In the genomic region with DNA sequence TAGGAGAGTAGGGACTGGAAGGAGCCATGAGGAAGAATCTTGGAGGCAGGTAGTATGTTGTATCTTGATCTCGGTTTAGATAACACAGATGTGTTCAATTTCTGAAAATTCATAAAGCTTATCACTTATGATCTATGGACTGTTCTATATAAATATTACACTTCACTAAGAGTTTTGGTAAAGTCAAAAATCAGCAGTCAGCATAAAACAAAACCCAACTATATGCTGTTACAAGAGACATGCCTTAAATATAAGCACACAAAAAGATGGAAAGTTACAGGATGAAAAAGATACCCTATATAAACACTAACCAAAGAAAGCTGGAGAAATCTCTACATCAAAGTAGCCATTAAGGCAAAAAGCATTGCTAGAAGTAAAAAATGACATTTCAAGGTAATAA, we compare ENCODE assay signal across 2 cellular contexts.
TF ChIP-seq lines count a peak whose summit lies in the region.

No MANE protein-coding gene starts in this region.

TF ChIP-seq in IMR-90, 13 proteins besides CTCF, POLR2A, EP300 and RAD21:
- peak; percentile 85 for TF ChIP-seq MAFK (IDR thresholded peaks at IDR 0.05; ENCODE audit: low read depth, low read length)
- TF ChIP-seq CHD1 (IDR thresholded peaks at IDR 0.05; ENCODE audit: low read depth, low read length): no peak
- no peak for TF ChIP-seq CEBPB (IDR thresholded peaks at IDR 0.05; ENCODE audit: low read depth, low read length)

TF ChIP-seq in K562, 482 proteins besides CTCF, POLR2A, EP300 and RAD21:
- TF ChIP-seq BRD9 (IDR thresholded peaks at IDR 0.05; ENCODE audit: low read depth, partially characterized antibody) (no peak), TGIF2 (CRISPR knock-in tag; IDR thresholded peaks at IDR 0.05) (no peak), ZNF76 (CRISPR knock-in tag; IDR thresholded peaks at IDR 0.05; ENCODE audit: borderline replicate concordance) (no peak), NFIC (IDR thresholded peaks at IDR 0.05) (no peak), C11orf30 (IDR thresholded peaks at IDR 0.05; ENCODE audit: low read depth) (peak; percentile 80), FIP1L1 (IDR thresholded peaks at IDR 0.05; ENCODE audit: low read depth, low read length, poor library complexity, severe bottlenecking) (no peak), SREBF1 (IDR thresholded peaks at IDR 0.05; ENCODE audit: borderline replicate concordance, low read depth, low read length) (no peak), FOSL1 (tag; conservative IDR thresholded peaks at IDR 0.05) (no peak), SRSF7 (optimal IDR thresholded peaks at IDR 0.05; ENCODE audit: low read depth, low read length) (no peak), MIER1 (IDR thresholded peaks at IDR 0.05; ENCODE audit: low read depth) (no peak), RBFOX2 (IDR thresholded peaks at IDR 0.05; ENCODE audit: low read depth, low read length) (no peak), TEAD1 (CRISPR knock-in tag; IDR thresholded peaks at IDR 0.05) (no peak), ZNF324 (CRISPR knock-in tag; IDR thresholded peaks at IDR 0.05) (no peak), U2AF1 (optimal IDR thresholded peaks at IDR 0.05; ENCODE audit: low read depth, low read length) (no peak), ZNF316 (IDR thresholded peaks at IDR 0.05) (peak; percentile 90), CBX5 (IDR thresholded peaks at IDR 0.05; ENCODE audit: borderline replicate concordance, low read depth) (no peak), KDM4B (IDR thresholded peaks at IDR 0.05; ENCODE audit: borderline replicate concordance in 2 of 2, low read depth in 1 of 2) (no peak), MAFF (IDR thresholded peaks at IDR 0.05; ENCODE audit: low read length) (peak; percentile 76), WHSC1 (IDR thresholded peaks at IDR 0.05; ENCODE audit: low read length) (no peak), ETV1 (tag; conservative IDR thresholded peaks at IDR 0.05; ENCODE audit: low read depth) (no peak), LCOR (CRISPR knock-in tag; IDR thresholded peaks at IDR 0.05) (no peak), HCFC1 (IDR thresholded peaks at IDR 0.05; ENCODE audit: low read depth, low read length) (no peak), ZFP36 (IDR thresholded peaks at IDR 0.05; ENCODE audit: low read depth, low read length, partially characterized antibody) (no peak), ZKSCAN3 (CRISPR knock-in tag; IDR thresholded peaks at IDR 0.05) (no peak), MAFG (tag; conservative IDR thresholded peaks at IDR 0.05) (peak; percentile 68), ZNF583 (CRISPR knock-in tag; IDR thresholded peaks at IDR 0.05) (no peak), ATF1 (CRISPR knock-in tag; IDR thresholded peaks at IDR 0.05) (no peak), ATF1 (tag; IDR thresholded peaks at IDR 0.05) (no peak), SOX6 (IDR thresholded peaks at IDR 0.05) (no peak), HDAC2 (IDR thresholded peaks at IDR 0.05) (no peak), MAFK (IDR thresholded peaks at IDR 0.05; ENCODE audit: low read length) (peak; percentile 57), XRCC4 (IDR thresholded peaks at IDR 0.05; ENCODE audit: extremely low read depth, insufficient read depth, insufficient read length) (no peak), TEAD4 (IDR thresholded peaks at IDR 0.05; ENCODE audit: low read length) (no peak), TEAD4 (CRISPR knock-in tag; IDR thresholded peaks at IDR 0.05; ENCODE audit: borderline replicate concordance) (no peak)
- TF ChIP-seq, protein P1, sequence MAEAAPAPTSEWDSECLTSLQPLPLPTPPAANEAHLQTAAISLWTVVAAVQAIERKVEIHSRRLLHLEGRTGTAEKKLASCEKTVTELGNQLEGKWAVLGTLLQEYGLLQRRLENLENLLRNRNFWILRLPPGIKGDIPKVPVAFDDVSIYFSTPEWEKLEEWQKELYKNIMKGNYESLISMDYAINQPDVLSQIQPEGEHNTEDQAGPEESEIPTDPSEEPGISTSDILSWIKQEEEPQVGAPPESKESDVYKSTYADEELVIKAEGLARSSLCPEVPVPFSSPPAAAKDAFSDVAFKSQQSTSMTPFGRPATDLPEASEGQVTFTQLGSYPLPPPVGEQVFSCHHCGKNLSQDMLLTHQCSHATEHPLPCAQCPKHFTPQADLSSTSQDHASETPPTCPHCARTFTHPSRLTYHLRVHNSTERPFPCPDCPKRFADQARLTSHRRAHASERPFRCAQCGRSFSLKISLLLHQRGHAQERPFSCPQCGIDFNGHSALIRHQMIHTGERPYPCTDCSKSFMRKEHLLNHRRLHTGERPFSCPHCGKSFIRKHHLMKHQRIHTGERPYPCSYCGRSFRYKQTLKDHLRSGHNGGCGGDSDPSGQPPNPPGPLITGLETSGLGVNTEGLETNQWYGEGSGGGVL (CRISPR knock-in tag; IDR thresholded peaks at IDR 0.05): no peak
- TF ChIP-seq, protein P2, sequence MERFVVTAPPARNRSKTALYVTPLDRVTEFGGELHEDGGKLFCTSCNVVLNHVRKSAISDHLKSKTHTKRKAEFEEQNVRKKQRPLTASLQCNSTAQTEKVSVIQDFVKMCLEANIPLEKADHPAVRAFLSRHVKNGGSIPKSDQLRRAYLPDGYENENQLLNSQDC (CRISPR knock-in tag; IDR thresholded peaks at IDR 0.05): no peak
- TF ChIP-seq, protein P3, sequence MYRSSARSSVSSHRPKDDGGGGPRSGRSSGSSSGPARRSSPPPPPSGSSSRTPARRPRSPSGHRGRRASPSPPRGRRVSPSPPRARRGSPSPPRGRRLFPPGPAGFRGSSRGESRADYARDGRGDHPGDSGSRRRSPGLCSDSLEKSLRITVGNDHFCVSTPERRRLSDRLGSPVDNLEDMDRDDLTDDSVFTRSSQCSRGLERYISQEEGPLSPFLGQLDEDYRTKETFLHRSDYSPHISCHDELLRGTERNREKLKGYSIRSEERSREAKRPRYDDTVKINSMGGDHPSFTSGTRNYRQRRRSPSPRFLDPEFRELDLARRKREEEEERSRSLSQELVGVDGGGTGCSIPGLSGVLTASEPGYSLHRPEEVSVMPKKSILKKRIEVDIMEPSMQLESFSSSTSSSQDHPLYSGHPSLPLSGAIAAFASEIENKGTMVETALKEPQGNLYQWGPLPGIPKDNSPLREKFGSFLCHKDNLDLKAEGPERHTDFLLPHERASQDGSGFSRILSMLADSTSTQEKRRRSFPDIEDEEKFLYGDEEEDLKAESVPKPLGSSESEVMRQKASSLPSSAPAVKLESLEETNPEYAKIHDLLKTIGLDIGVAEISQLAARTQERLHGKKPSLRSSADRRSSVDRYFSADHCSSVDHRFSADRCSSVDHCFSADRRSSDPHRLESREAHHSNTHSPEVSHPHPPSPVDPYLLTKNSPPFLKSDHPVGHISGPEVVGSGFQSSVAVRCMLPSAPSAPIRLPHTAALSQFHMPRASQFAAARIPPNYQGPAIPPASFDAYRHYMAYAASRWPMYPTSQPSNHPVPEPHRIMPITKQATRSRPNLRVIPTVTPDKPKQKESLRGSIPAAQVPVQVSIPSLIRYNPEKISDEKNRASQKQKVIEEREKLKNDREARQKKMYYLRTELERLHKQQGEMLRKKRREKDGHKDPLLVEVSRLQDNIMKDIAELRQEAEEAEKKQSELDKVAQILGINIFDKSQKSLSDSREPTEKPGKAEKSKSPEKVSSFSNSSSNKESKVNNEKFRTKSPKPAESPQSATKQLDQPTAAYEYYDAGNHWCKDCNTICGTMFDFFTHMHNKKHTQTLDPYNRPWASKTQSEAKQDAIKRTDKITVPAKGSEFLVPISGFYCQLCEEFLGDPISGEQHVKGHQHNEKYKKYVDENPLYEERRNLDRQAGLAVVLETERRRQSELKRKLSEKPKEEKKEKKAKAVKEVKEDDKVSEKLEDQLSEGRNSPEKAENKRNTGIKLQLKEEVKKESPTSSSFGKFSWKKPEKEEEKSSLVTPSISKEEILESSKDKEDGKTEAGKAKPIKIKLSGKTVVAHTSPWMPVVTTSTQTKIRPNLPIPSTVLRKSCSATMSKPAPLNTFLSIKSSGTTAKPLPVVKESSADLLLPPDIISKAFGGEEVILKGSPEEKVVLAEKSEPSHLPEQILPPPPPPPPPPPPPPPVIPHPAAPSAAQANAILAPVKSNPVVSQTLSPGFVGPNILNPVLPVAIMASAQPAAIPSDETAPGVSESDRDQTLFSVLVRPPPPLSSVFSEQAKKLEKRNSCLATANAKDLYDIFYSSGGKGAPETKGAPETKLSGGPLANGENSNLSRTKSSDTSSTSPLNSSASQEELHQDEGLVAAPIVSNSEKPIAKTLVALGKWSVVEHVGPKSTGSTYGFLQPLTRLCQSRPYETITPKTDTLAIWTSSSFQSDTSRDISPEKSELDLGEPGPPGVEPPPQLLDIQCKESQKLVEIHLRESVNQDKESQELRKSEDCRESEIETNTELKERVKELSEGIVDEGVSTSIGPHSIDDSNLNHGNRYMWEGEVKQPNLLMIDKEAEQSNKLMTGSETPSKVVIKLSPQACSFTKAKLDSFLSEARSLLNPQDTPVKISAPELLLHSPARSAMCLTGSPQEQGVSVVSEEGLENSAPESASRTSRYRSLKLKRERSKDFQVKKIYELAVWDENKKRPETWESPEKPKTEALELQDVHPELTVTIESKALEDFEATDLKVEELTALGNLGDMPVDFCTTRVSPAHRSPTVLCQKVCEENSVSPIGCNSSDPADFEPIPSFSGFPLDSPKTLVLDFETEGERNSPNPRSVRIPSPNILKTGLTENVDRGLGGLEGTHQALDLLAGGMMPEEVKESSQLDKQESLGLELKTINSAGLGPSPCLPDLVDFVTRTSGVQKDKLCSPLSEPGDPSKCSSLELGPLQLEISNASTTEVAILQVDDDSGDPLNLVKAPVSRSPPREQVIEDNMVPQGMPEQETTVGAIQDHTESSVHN (IDR thresholded peaks at IDR 0.05; ENCODE audit: borderline replicate concordance in 1 of 2, low read depth in 1 of 2): no peak
- TF ChIP-seq, protein P4, sequence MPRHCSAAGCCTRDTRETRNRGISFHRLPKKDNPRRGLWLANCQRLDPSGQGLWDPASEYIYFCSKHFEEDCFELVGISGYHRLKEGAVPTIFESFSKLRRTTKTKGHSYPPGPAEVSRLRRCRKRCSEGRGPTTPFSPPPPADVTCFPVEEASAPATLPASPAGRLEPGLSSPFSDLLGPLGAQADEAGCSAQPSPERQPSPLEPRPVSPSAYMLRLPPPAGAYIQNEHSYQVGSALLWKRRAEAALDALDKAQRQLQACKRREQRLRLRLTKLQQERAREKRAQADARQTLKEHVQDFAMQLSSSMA (CRISPR knock-in tag; IDR thresholded peaks at IDR 0.05): no peak
- TF ChIP-seq, protein P5, sequence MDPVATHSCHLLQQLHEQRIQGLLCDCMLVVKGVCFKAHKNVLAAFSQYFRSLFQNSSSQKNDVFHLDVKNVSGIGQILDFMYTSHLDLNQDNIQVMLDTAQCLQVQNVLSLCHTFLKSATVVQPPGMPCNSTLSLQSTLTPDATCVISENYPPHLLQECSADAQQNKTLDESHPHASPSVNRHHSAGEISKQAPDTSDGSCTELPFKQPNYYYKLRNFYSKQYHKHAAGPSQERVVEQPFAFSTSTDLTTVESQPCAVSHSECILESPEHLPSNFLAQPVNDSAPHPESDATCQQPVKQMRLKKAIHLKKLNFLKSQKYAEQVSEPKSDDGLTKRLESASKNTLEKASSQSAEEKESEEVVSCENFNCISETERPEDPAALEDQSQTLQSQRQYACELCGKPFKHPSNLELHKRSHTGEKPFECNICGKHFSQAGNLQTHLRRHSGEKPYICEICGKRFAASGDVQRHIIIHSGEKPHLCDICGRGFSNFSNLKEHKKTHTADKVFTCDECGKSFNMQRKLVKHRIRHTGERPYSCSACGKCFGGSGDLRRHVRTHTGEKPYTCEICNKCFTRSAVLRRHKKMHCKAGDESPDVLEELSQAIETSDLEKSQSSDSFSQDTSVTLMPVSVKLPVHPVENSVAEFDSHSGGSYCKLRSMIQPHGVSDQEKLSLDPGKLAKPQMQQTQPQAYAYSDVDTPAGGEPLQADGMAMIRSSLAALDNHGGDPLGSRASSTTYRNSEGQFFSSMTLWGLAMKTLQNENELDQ (CRISPR knock-in tag; IDR thresholded peaks at IDR 0.05; ENCODE audit: borderline replicate concordance): no peak
- TF ChIP-seq, protein P6, sequence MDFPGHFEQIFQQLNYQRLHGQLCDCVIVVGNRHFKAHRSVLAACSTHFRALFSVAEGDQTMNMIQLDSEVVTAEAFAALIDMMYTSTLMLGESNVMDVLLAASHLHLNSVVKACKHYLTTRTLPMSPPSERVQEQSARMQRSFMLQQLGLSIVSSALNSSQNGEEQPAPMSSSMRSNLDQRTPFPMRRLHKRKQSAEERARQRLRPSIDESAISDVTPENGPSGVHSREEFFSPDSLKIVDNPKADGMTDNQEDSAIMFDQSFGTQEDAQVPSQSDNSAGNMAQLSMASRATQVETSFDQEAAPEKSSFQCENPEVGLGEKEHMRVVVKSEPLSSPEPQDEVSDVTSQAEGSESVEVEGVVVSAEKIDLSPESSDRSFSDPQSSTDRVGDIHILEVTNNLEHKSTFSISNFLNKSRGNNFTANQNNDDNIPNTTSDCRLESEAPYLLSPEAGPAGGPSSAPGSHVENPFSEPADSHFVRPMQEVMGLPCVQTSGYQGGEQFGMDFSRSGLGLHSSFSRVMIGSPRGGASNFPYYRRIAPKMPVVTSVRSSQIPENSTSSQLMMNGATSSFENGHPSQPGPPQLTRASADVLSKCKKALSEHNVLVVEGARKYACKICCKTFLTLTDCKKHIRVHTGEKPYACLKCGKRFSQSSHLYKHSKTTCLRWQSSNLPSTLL (IDR thresholded peaks at IDR 0.05): no peak
TF ChIP-seq in K562: peak in this region for 5.
